In the genomic region with DNA sequence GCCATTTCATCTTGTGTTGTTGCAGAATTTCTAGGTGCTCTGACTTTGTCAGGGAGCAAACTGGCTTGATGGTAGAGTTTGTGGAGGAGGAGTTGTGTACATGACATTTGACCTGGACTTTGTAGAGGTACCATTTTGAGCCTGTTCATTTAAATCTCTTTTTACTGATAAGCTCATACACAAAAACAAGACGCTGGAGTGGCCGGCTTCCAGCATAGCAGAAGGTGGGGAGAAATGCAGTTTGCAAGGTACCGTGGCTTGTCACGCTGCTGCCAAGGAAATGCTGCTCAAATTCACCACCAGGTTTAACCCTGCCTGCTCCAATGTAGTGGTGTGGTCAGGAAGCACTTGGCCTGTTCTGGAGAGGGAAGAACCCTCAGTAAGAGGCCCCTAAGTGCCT, we compare ENCODE assay signal across 1 cellular context.
TF ChIP-seq lines count a peak whose summit lies in the region.

No MANE protein-coding gene starts in this region.

TF ChIP-seq in K562, 482 proteins besides CTCF, POLR2A, EP300 and RAD21:
- TF ChIP-seq NR2C1 (IDR thresholded peaks at IDR 0.05) (no peak), NR2C1 (tag; IDR thresholded peaks at IDR 0.05) (peak; percentile 44; the same call in 1 of the 2 replicates), NEUROD1 (IDR thresholded peaks at IDR 0.05; ENCODE audit: borderline replicate concordance, low read depth, low read length, partially characterized antibody) (no peak), NR2C2 (CRISPR knock-in tag; IDR thresholded peaks at IDR 0.05) (no peak), NR2C2 (tag; IDR thresholded peaks at IDR 0.05) (0 out of 2 replicates have a peak, but pooled peaks have one; percentile 27)
